Comparison of ENCODE assay signal across 26 cellular contexts in genomic region chr11:14184548-14184947, GRCh38.
DNase-seq lines count a peak whose midpoint lies in the region; ATAC-seq and TF ChIP-seq lines count a peak whose summit lies in the region.
"Had no signal": no experiment of that assay in that cellular context is flagged by ENCODE, and none has a peak within 500 bp of the region (broad histone marks: within the 10 kb centered on the region; RNA-seq: fewer than 3 reads in every experiment).

No MANE protein-coding gene starts in this region.

- H3K4me3 Mint-ChIP-seq in nephron (no peak overlapping the region), T-cell (no peak overlapping the region)
- H3K4me3 Mint-ChIP-seq: activated T-helper 1 cell treated with anti-CD3 and anti-CD28 coated beads, Interleukin-12 subunit alpha, Interleukin-12 subunit beta, Interleukin-2, Interleukin-4 antibody, amounts not matched to agents 30 ng/mL and 10 ng/mL and 1 ng/mL, durations not matched to agents 14 hours and 24 hours and 36 hours; effector memory CD8-positive, alpha-beta T cell; IgD-negative memory B cell; memory B cell had no signal

- H3K36me3 Mint-ChIP-seq in nephron (ENCODE audit: low read depth) (peaks cover 3% of the 10 kb centered on the region), T-cell (peaks cover 19% of the 10 kb centered on the region)
- H3K36me3 Mint-ChIP-seq: memory B cell had no signal

- H3K4me1 Mint-ChIP-seq in nephron (peaks cover 46% of the 10 kb centered on the region), T-cell (no peaks in the 10 kb centered on the region)
- H3K4me1 Mint-ChIP-seq: IgD-negative memory B cell, memory B cell had no signal

- TF ChIP-seq CTCF in nephron (IDR thresholded peaks at IDR 0.05; ENCODE audit: unreplicated experiment in 3 of 3): no peak

- CTCF ChIA-PET in T-cell (lab: Charles Lee): interaction anchor here in 1 of 2 donors (0.6 kb wide), 1 partner anchor 789 kb away, joined by 3 read pairs; no protein-coding TSS in a partner anchor

- H3K27ac Mint-ChIP-seq in nephron: peak overlapping the region; percentile 62 to 88 (median 87)
- no peak overlapping the region for H3K27ac Mint-ChIP-seq in T-cell
- H3K27ac Mint-ChIP-seq: activated T-helper 1 cell treated with anti-CD3 and anti-CD28 coated beads, Interleukin-12 subunit alpha, Interleukin-12 subunit beta, Interleukin-2, Interleukin-4 antibody, amounts not matched to agents 30 ng/mL and 10 ng/mL and 1 ng/mL, durations not matched to agents 14 hours and 24 hours and 36 hours; effector memory CD8-positive, alpha-beta T cell; IgD-negative memory B cell; memory B cell; progenitor cell of endocrine pancreas had no signal

- H3K27me3 Mint-ChIP-seq in nephron (ENCODE audit: low read depth) (no peaks in the 10 kb centered on the region), T-cell (peaks cover 0 to 1% of the 10 kb centered on the region in 2 donors)

- ATAC-seq in left cardiac atrium: peak; percentile 38 to 51
- ATAC-seq in T-cell (replicated peaks in 1 of 4): no peak
- ATAC-seq in HG02678 (IDR thresholded peaks at IDR 0.05; ENCODE audit: unreplicated experiment): no peak
- ATAC-seq: effector memory CD8-positive, alpha-beta T cell; Panc1 had no signal

- POLR2A ChIA-PET in T-cell (lab: Charles Lee): no interaction called here

- DNase-seq in Caki2 (ENCODE audit: low read depth) (peak; percentile 80), astrocyte of the hippocampus (ENCODE audit: low read depth, low spot score) (peak; percentile 46), left cardiac atrium (no peak), T-cell (no peak), NCI-H2196 (lab: John Stamatoyannopoulos, UW; ENCODE audit: unreplicated experiment) (no peak), KBM-7 (no peak)
- DNase-seq: activated CD4-positive, alpha-beta T cell treated with anti-CD3 and anti-CD28 coated beads, Interleukin-2, amount 50 U/mL, for 4 hours; activated naive CD4-positive, alpha-beta T cell treated with anti-CD3 and anti-CD28 coated beads, Interleukin-2, amount 50 U/mL, for 16 hours; anterior cingulate cortex; colonic mucosa; effector memory CD8-positive, alpha-beta T cell; H7; kidney; NCI-H1092 treated with DMSO at 0.1 percent for 48 hours; NCI-H1930; NCI-H526; SJCRH30; stomach; transverse colon had no signal

- in situ Hi-C loops in Caki2 (cut with HindIII; ENCODE audit: low pct_unique_long_range_greater_than_20kb, low sequenced_read_pairs): no loop called here
- in situ Hi-C loops in KBM-7 (cut with MboI; ENCODE audit: low pct_unique_long_range_greater_than_20kb, low sequenced_read_pairs): no loop called here

- intact Hi-C loops in left cardiac atrium (cut with DNase I): no loop called here

- H3K9me3 Mint-ChIP-seq in nephron (no peaks in the 10 kb centered on the region), T-cell (no peaks in the 10 kb centered on the region)
- H3K9me3 Mint-ChIP-seq: activated T-helper 1 cell treated with anti-CD3 and anti-CD28 coated beads, Interleukin-12 subunit alpha, Interleukin-12 subunit beta, Interleukin-2, Interleukin-4 antibody, amounts not matched to agents 30 ng/mL and 10 ng/mL and 1 ng/mL, durations not matched to agents 14 hours and 24 hours and 36 hours; effector memory CD8-positive, alpha-beta T cell; IgD-negative memory B cell; memory B cell had no signal

Comparison
In these comparisons a context has a peak if more than half of its experiments do, and no peak if none do; other contexts are left out.
1. DNase-seq: peak in Caki2 (single experiment) and astrocyte of the hippocampus (single experiment); none in left cardiac atrium (single experiment), T-cell (0 of 34), NCI-H2196 (single experiment) and KBM-7 (single experiment).
2. ATAC-seq: peak in left cardiac atrium (2 of 2); none in T-cell (0 of 4) and HG02678 (single experiment).
3. H3K27ac Mint-ChIP-seq: peak in nephron (3 of 3); none in T-cell (0 of 2).